In the genomic region with DNA sequence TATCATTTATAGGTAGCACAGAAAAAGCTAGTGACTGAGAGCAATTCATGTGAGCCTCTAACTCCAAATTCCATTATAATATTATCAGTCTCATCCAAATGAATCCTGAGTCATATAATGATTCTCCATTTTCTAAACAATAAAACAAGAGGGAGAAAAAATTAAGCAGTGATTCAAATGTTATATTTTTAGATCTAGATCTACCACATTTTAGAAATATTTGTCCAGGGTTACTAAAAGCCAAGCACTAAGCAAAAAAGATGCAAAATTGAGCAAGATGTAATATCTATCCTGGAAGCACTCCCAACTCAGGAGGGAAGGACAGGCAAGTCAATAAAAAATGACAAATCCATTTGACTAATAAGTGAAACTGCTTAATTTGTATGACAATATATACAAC, we compare ENCODE assay signal across 24 cellular contexts.
DNase-seq lines count a peak whose midpoint lies in the region; ATAC-seq and TF ChIP-seq lines count a peak whose summit lies in the region.
"Had no signal": no experiment of that assay in that cellular context is flagged by ENCODE, and none has a peak within 500 bp of the region (broad histone marks: within the 10 kb centered on the region; RNA-seq: fewer than 3 reads in every experiment).

No MANE protein-coding gene starts in this region.

- ATAC-seq in IMR-90 (ENCODE audit: low read depth) (peak; percentile 83), omental fat pad (ENCODE audit: low FRiP score) (peak; percentile 42)
- ATAC-seq: left colon; mucosa of descending colon; stimulated activated memory B cell treated with anti-CD40 and anti-IgM and Interleukin-4, amounts not matched to agents 10 μg/mL and 1 μg/mL and 100 μg/mL, for 72 hours had no signal

- no peaks in the 10 kb centered on the region for H3K79me2 ChIP-seq in fibroblast of lung (ENCODE audit: control insufficient read depth, insufficient read depth, low read length)

- H3K9ac ChIP-seq in IMR-90 (ENCODE audit: low read depth, low read length) (no peak overlapping the region), fibroblast of lung (ENCODE audit: insufficient read depth, low read length) (no peak overlapping the region)

- H3K4me2 ChIP-seq in IMR-90 (ENCODE audit: low read depth, low read length) (no peak overlapping the region), fibroblast of lung (ENCODE audit: extremely low read depth, insufficient read depth, low read length) (no peak overlapping the region)

- H4K20me1 ChIP-seq in IMR-90 (ENCODE audit: insufficient read depth, low read length) (no peaks in the 10 kb centered on the region), fibroblast of lung (ENCODE audit: control insufficient read depth, extremely low read depth, insufficient read depth, low read length) (no peaks in the 10 kb centered on the region)

- POLR2A ChIA-PET in IMR-90 (lab: Charles Lee; ENCODE audit: unreplicated experiment) = no interaction called here

- no peak overlapping the region for H3K4me3 Mint-ChIP-seq in Calu3 (ENCODE audit: low read depth, unreplicated experiment)
- H3K4me3 Mint-ChIP-seq: stimulated activated memory B cell treated with anti-CD40 and anti-IgM and Interleukin-4, amounts not matched to agents 10 μg/mL and 1 μg/mL and 100 μg/mL, for 72 hours had no signal

- no peak overlapping the region for H3K4ac ChIP-seq in IMR-90 (ENCODE audit: low read depth, low read length)

- intact Hi-C loops in IMR-90 (cut with micrococcal nuclease) = no loop called here
- intact Hi-C loops in Calu3 (cut with micrococcal nuclease; ENCODE audit: unreplicated experiment) = no loop called here
- intact Hi-C loops in posterior cingulate gyrus (cut with DNase I) = no loop called here

- H3K56ac ChIP-seq in IMR-90 (ENCODE audit: extremely low read depth, insufficient read depth, low read length) = no peak overlapping the region

- H3K79me1 ChIP-seq in IMR-90 (ENCODE audit: low read depth in 1 of 2, low read length in 2 of 2) = peaks cover 9 to 13% of the 10 kb centered on the region in 2 experiments; a peak in 3 of 4 replicates

- no peak overlapping the region for H2AK9ac ChIP-seq in IMR-90 (replicated peaks; ENCODE audit: low read depth, low read length, poor library complexity)

- H4K5ac ChIP-seq in IMR-90 (ENCODE audit: low read depth, low read length) = no peak overlapping the region

- no peak overlapping the region for H4K91ac ChIP-seq in IMR-90 (ENCODE audit: insufficient read depth, low read depth, low read length)

- no peaks in the 10 kb centered on the region for H3K27me3 Mint-ChIP-seq in Calu3 (ENCODE audit: unreplicated experiment)
- H3K27me3 Mint-ChIP-seq: stimulated activated memory B cell treated with anti-CD40 and anti-IgM and Interleukin-4, amounts not matched to agents 10 μg/mL and 1 μg/mL and 100 μg/mL, for 72 hours had no signal

- H2BK5ac ChIP-seq in IMR-90 (ENCODE audit: low read depth, low read length, poor library complexity, severe bottlenecking) = peak overlapping the region; percentile 50

- no peak overlapping the region for H2BK120ac ChIP-seq in IMR-90 (ENCODE audit: low read depth, low read length)

- peaks cover 2% of the 10 kb centered on the region; the same call in 1 of the 2 replicates for H3K9me1 ChIP-seq in IMR-90 (ENCODE audit: insufficient read depth, low read length)

- H3K4me3 ChIP-seq in IMR-90 (ENCODE audit: insufficient read depth, low read depth, low read length) (no peak overlapping the region), fibroblast of lung (replicated peaks in 1 of 4; ENCODE audit: control extremely low read depth in 1 of 4, insufficient read depth in 1 of 4, low read depth in 3 of 4, low read length in 4 of 4) (no peak overlapping the region)
- H3K4me3 ChIP-seq: mucosa of descending colon, right lobe of liver, thyroid gland had no signal

- in situ Hi-C loops in IMR-90 (cut with MboI; ENCODE audit: low sequenced_read_pairs) = no loop called here

- no peaks in the 10 kb centered on the region for H3K9me3 Mint-ChIP-seq in Calu3 (ENCODE audit: low read depth, unreplicated experiment)

- TF ChIP-seq CTCF in IMR-90 (conservative IDR thresholded peaks at IDR 0.05; ENCODE audit: low read depth, low read length) (no peak), fibroblast of lung (conservative IDR thresholded peaks at IDR 0.05 in 1 of 2, IDR thresholded peaks at IDR 0.05 in 1 of 2; ENCODE audit: low read depth in 1 of 2, low read length in 2 of 2) (no peak), omental fat pad (IDR thresholded peaks at IDR 0.05) (no peak), Calu3 (IDR thresholded peaks at IDR 0.05; ENCODE audit: unreplicated experiment) (no peak)

- no peaks in the 10 kb centered on the region for H3K27me3 ChIP-seq in IMR-90 (ENCODE audit: control insufficient read depth, insufficient read depth, low read length)
- H3K27me3 ChIP-seq in fibroblast of lung (ENCODE audit: control insufficient read depth, insufficient read depth, low read length) = no peaks in the 10 kb centered on the region
- H3K27me3 ChIP-seq: right lobe of liver, thyroid gland had no signal

- no peak overlapping the region for H3K14ac ChIP-seq in IMR-90 (replicated peaks; ENCODE audit: low read depth, low read length)

- no peak overlapping the region for H3K27ac ChIP-seq in IMR-90 (ENCODE audit: insufficient read depth, low read length)
- H3K27ac ChIP-seq in fibroblast of lung (ENCODE audit: insufficient read depth, low read length) = no peak overlapping the region
- H3K27ac ChIP-seq: right lobe of liver, thyroid gland had no signal

- peak; percentile 42 for DNase-seq in AG20443 (ENCODE audit: low spot score)
- peak; percentile 66 for DNase-seq in IMR-90
- peak; percentile 20 to 32 for DNase-seq in fibroblast of lung (ENCODE audit: low read depth in 2 of 2)
- no peak for DNase-seq in omental fat pad (ENCODE audit: low spot score)
- DNase-seq in middle frontal gyrus (ENCODE audit: extremely low spot score, low spot score) = no peak
- no peak for DNase-seq in Calu3
- DNase-seq in inferior parietal cortex (ENCODE audit: extremely low spot score) = no peak
- no peak for DNase-seq in posterior cingulate gyrus
- DNase-seq: activated CD4-positive, alpha-beta T cell treated with anti-CD3 and anti-CD28 coated beads, Interleukin-2, amount 50 U/mL, for 1 hour; AML-193; cerebellar nuclear complex; COR-L47; effector CD4-positive, alpha-beta T cell; H7; Kasumi-1; left colon; mucosa of descending colon; NCI-H1105 treated with DMSO at 0.1 percent for 48 hours; NCI-H2107; NCI-H524 treated with DMSO at 0.1 percent for 48 hours; nucleus accumbens; right lobe of liver; thyroid gland had no signal

- TF ChIP-seq RAD21 in IMR-90 (IDR thresholded peaks at IDR 0.05; ENCODE audit: low read length) = no peak

- H3K9me3 ChIP-seq in IMR-90 (ENCODE audit: control insufficient read depth, insufficient read depth, low read length) (no peaks in the 10 kb centered on the region), fibroblast of lung (ENCODE audit: control insufficient read depth, insufficient read depth, low read depth, low read length) (no peaks in the 10 kb centered on the region)
- H3K9me3 ChIP-seq: right lobe of liver, thyroid gland had no signal

- no peak overlapping the region for H2AK5ac ChIP-seq in IMR-90 (ENCODE audit: low read depth, low read length)

- H3K4me1 ChIP-seq in IMR-90 (ENCODE audit: control insufficient read depth, insufficient read depth, low read length) = peaks cover 4% of the 10 kb centered on the region; the same call in 1 of the 2 replicates
- peaks cover 5% of the 10 kb centered on the region for H3K4me1 ChIP-seq in fibroblast of lung (ENCODE audit: control insufficient read depth, extremely low read depth, insufficient read depth, low read length)
- H3K4me1 ChIP-seq: right lobe of liver, thyroid gland had no signal

- no peaks in the 10 kb centered on the region for H3K36me3 Mint-ChIP-seq in Calu3 (ENCODE audit: insufficient read depth, unreplicated experiment)

- no peaks in the 10 kb centered on the region for H3K4me1 Mint-ChIP-seq in Calu3 (ENCODE audit: low read depth, unreplicated experiment)

- no peak overlapping the region for H3K23ac ChIP-seq in IMR-90 (ENCODE audit: low read depth, low read length)

- H2AFZ ChIP-seq in IMR-90 (replicated peaks; ENCODE audit: low read length, poor library complexity) (no peak overlapping the region), fibroblast of lung (ENCODE audit: low read length) (no peak overlapping the region)

- dilution Hi-C loops in IMR-90 (cut with HindIII; ENCODE audit: low sequenced_read_pairs, unreplicated experiment) = no loop called here

- H2BK15ac ChIP-seq in IMR-90 (ENCODE audit: low read depth, low read length) = no peak overlapping the region

- TF ChIP-seq POLR2A in IMR-90 (IDR thresholded peaks at IDR 0.05; ENCODE audit: low read depth, low read length) = no peak

- no peaks in the 10 kb centered on the region for H3K36me3 ChIP-seq in IMR-90 (ENCODE audit: control insufficient read depth, insufficient read depth, low read length)
- H3K36me3 ChIP-seq in fibroblast of lung (ENCODE audit: control insufficient read depth, insufficient read depth, low read length) = no peaks in the 10 kb centered on the region
- H3K36me3 ChIP-seq: right lobe of liver, thyroid gland had no signal

- BruUV-seq in IMR-90 (replicated peaks; lab: Mats Ljungman, UMichigan) (no TSS peak), Calu3 (replicated peaks; lab: Mats Ljungman, UMichigan) (no TSS peak)

- H2BK20ac ChIP-seq in IMR-90 (ENCODE audit: low read depth, low read length) = no peak overlapping the region

- H3K18ac ChIP-seq in IMR-90 (ENCODE audit: low read depth, low read length) = no peak overlapping the region

- H4K8ac ChIP-seq in IMR-90 (ENCODE audit: low read depth in 2 of 2, low read length in 2 of 2) = no peak overlapping the region

- CTCF ChIA-PET in IMR-90 (lab: Yijun Ruan, JAX) (no interaction called here), Calu3 (lab: Charles Lee) (no interaction called here)

- H3K27ac Mint-ChIP-seq in Calu3 (ENCODE audit: unreplicated experiment) = no peak overlapping the region
- H3K27ac Mint-ChIP-seq: stimulated activated memory B cell treated with anti-CD40 and anti-IgM and Interleukin-4, amounts not matched to agents 10 μg/mL and 1 μg/mL and 100 μg/mL, for 72 hours had no signal

TF ChIP-seq in IMR-90, 13 proteins besides CTCF, POLR2A, EP300 and RAD21:
- peak; percentile 75 for TF ChIP-seq CEBPB (IDR thresholded peaks at IDR 0.05; ENCODE audit: low read depth, low read length)
- TF ChIP-seq CHD1 (IDR thresholded peaks at IDR 0.05; ENCODE audit: low read depth, low read length) = no peak

Comparison
In these comparisons a context has a peak if more than half of its experiments do, and no peak if none do; other contexts are left out.
1. DNase-seq: peak in AG20443 (single experiment), IMR-90 (single experiment) and fibroblast of lung (2 of 2); none in omental fat pad (single experiment), middle frontal gyrus (single experiment), Calu3 (single experiment), inferior parietal cortex (single experiment) and posterior cingulate gyrus (0 of 10).